In the genomic region with DNA sequence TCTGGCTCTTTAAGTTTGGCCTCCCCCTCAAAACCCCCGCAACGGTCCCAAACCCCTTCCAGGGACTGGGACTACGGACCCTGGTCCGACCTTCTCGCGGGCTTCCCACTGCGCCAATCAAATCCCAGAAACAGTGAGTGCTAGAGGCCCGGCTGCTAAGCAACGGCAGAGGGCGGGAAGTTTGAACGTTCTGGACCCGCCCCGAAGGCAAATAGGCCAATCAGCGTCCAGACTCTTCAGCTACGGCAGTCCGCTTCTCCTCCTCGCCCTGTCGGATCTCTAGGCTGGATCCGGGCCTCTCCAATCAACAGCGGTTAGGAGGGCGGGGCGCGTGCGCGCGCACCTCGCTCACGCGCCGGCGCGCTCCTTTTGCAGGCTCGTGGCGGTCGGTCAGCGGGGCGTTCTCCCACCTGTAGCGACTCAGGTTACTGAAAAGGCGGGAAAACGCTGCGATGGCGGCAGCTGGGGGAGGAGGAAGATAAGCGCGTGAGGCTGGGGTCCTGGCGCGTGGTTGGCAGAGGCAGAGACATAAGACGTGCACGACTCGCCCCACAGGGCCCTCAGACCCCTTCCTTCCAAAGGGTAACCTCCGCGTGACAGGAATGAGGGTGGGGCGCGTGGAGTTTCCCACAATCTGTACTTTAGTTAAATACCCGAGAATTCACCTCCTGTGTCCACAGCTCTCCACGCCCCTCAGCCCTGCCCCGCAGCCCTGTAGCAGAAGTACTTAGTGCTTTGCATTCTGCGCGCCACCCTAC, we compare ENCODE assay signal across 8 cellular contexts. TPM values are rescaled to one million over a fixed set of nuclear protein-coding genes. Genes with fewer than 3 reads are reported as not detected.
DNase-seq lines count a peak whose midpoint lies in the region; TF ChIP-seq lines count a peak whose summit lies in the region.

A gene (plus strand): TSS at position 367 of the 758 bp plus-strand sequence. CDS start 462 bp downstream, outside the sequence.

- H3K23me2 ChIP-seq in H9 (ENCODE audit: insufficient read length, low read depth, low read length, poor library complexity, severe bottlenecking) = peaks cover 27% of the 10 kb centered on the region

- no peak within 1 kb of the TSS for H2AFZ ChIP-seq in H9 (ENCODE audit: low read length)
- peak within 1 kb of the TSS; percentile 27 for H2AFZ ChIP-seq in neuron (ENCODE audit: low read depth, low read length)

- no peaks in the 10 kb centered on the region for H3K9me3 Mint-ChIP-seq in H9

- H3K4ac ChIP-seq in H9 (ENCODE audit: low read depth, low read length) = peak within 1 kb of the TSS; percentile 99; the same call in 1 of the 2 replicates

- H3K79me2 ChIP-seq in H9 (ENCODE audit: insufficient read depth, low read length) = peaks cover 6% of the 10 kb centered on the region; the same call in 1 of the 2 replicates

- no peak within 1 kb of the TSS for H4K8ac ChIP-seq in H9 (replicated peaks; ENCODE audit: insufficient read length, low read depth, low read length)

- no peaks in the 10 kb centered on the region for H4K20me1 ChIP-seq in H9 (ENCODE audit: control insufficient read depth, insufficient read depth, insufficient read length)

- peak within 1 kb of the TSS; percentile 95 for H4K91ac ChIP-seq in H9 (ENCODE audit: insufficient read length, low read depth, low read length)

- H3K4me3 ChIP-seq in MG63 (peak within 1 kb of the TSS; percentile 69), SJCRH30 (peak within 1 kb of the TSS; percentile 62), neuron (ENCODE audit: low read length) (peak within 1 kb of the TSS; percentile 94)

- peak within 1 kb of the TSS; percentile 56 for H3K27ac ChIP-seq in H9 (ENCODE audit: insufficient read length, low read depth, low read length)
- peak within 1 kb of the TSS; percentile 89 for H3K27ac ChIP-seq in SJCRH30

- H3K27ac Mint-ChIP-seq in H9 = peak within 1 kb of the TSS; percentile 91 to 99 (median 99)

- peak within 1 kb of the TSS; percentile 74 to 85 for H3K4me3 Mint-ChIP-seq in H9

- H3K36me3 Mint-ChIP-seq in H9 (ENCODE audit: insufficient read depth in 1 of 3, low read depth in 3 of 3) = peaks cover 14 to 33% (median 14%) of the 10 kb centered on the region in 3 experiments

- peak within 1 kb of the TSS; percentile 40 for H2BK12ac ChIP-seq in H9 (ENCODE audit: insufficient read length, low read depth, low read length)

- no peak for TF ChIP-seq CTCF in H9 (conservative IDR thresholded peaks at IDR 0.05)

- no peaks in the 10 kb centered on the region for H3K27me3 Mint-ChIP-seq in H9 (ENCODE audit: low read depth)

- H3K27me3 ChIP-seq in H9 (ENCODE audit: insufficient read depth, low read length) (no peaks in the 10 kb centered on the region), MG63 (no peaks in the 10 kb centered on the region), SJCRH30 (no peaks in the 10 kb centered on the region), neuron (ENCODE audit: insufficient read depth, low read length) (no peaks in the 10 kb centered on the region)

- peak within 1 kb of the TSS; percentile 94 for H3K9ac ChIP-seq in H9 (ENCODE audit: extremely low read depth, insufficient read length, low read length)

- peak within 1 kb of the TSS; percentile 96 for H4K5ac ChIP-seq in H9 (ENCODE audit: insufficient read length, low read depth, low read length)

- H3K56ac ChIP-seq in H9 (ENCODE audit: insufficient read length, low read depth, low read length) = no peak within 1 kb of the TSS

- no peak within 1 kb of the TSS for H2AK5ac ChIP-seq in H9 (ENCODE audit: insufficient read length, low read length)

- peak within 1 kb of the TSS; percentile 77 for H3K4me2 ChIP-seq in H9 (ENCODE audit: insufficient read depth, insufficient read length, low read length)

- no peaks in the 10 kb centered on the region for H3K79me1 ChIP-seq in H9 (ENCODE audit: insufficient read depth, low read depth, low read length, poor library complexity, severe bottlenecking)

- no peak within 1 kb of the TSS for H2BK20ac ChIP-seq in H9 (ENCODE audit: low read depth, low read length, poor library complexity, severe bottlenecking)

- H3K4me1 Mint-ChIP-seq in H9 = peaks cover 41 to 55% of the 10 kb centered on the region in 2 experiments

- peaks cover 11% of the 10 kb centered on the region for H3K4me1 ChIP-seq in H9 (ENCODE audit: insufficient read depth, low read length)
- peaks cover 19% of the 10 kb centered on the region for H3K4me1 ChIP-seq in SJCRH30
- peaks cover 42% of the 10 kb centered on the region for H3K4me1 ChIP-seq in neuron (ENCODE audit: insufficient read depth, low read length)

- peak within 1 kb of the TSS; percentile 92 for H2BK5ac ChIP-seq in H9 (ENCODE audit: insufficient read length, low read length)

- no peak within 1 kb of the TSS for H2BK15ac ChIP-seq in H9 (ENCODE audit: low read depth, low read length)

- peak within 1 kb of the TSS; percentile 90 for H3T11ph ChIP-seq in H9 (ENCODE audit: low read length)

- in situ Hi-C loops in G401 (cut with HindIII; ENCODE audit: low sequenced_read_pairs) = no loop called here

- H2BK120ac ChIP-seq in H9 (ENCODE audit: low read depth, low read length, poor library complexity, severe bottlenecking) = peak within 1 kb of the TSS; percentile 100

- no peak within 1 kb of the TSS for H3K23ac ChIP-seq in H9 (ENCODE audit: insufficient read length, low read depth, low read length)

- DNase-seq in G401 (ENCODE audit: low spot score) (peak; percentile 99), H9 (peak; percentile 100), MG63 (peak; percentile 96), SJCRH30 (peak; percentile 98 to 99), foreskin melanocyte (peak; percentile 99), stromal cell of bone marrow (ENCODE audit: low read depth) (peak; percentile 99)
- DNase-seq in activated gamma-delta T cell treated with anti-CD3 and anti-CD28 coated beads, Interleukin-2, amount 50 U/mL, for 16 hours (ENCODE audit: low read depth) = peak; percentile 91

- no CpG with 5 or more reads among the region's 58 CpGs for WGBS in H9 (ENCODE audit: extremely low coverage, insufficient read length, low lambda C conversion rate)

- H3K14ac ChIP-seq in H9 (ENCODE audit: insufficient read depth, low read length) = peak within 1 kb of the TSS; percentile 100

- H3K18ac ChIP-seq in H9 (ENCODE audit: insufficient read length, low read depth, low read length) = peak within 1 kb of the TSS; percentile 100

- H3K9me3 ChIP-seq in H9 (ENCODE audit: control insufficient read depth, low read depth, low read length) (no peaks in the 10 kb centered on the region), MG63 (no peaks in the 10 kb centered on the region), SJCRH30 (replicated peaks) (no peaks in the 10 kb centered on the region), neuron (ENCODE audit: low read length) (no peaks in the 10 kb centered on the region)

- H3K36me3 ChIP-seq in MG63 (peaks cover 27% of the 10 kb centered on the region), SJCRH30 (no peaks in the 10 kb centered on the region), neuron (ENCODE audit: insufficient read depth, low read length) (peaks cover 31% of the 10 kb centered on the region)

RNA-seq across cellular contexts. Expression of the gene that starts here (rescaled TPM):
- 3.2 and 7.1 TPM in 2 replicates for total RNA-seq in G401 (2014; rRNA removed; shearing (Covaris generic))
- total RNA-seq in H9 (2021) = 21.5 and 22.4 TPM in 2 replicates
- 3.1 and 6.3 TPM in 2 replicates for total RNA-seq in MG63 (2014; rRNA removed; shearing (Covaris generic); ENCODE audit: low replicate concordance)
- total RNA-seq in SJCRH30 (2014; rRNA removed; shearing (Covaris generic)) = 12.9 and 13.4 TPM in 2 replicates

Comparison
In these comparisons a context has a peak if more than half of its experiments do, and no peak if none do; other contexts are left out.
1. Peak in every context shown above with its lines: DNase-seq, H3K4me3 ChIP-seq and H3K27ac ChIP-seq.